23 cellular contexts compared by ENCODE assay signal in the genomic region with DNA sequence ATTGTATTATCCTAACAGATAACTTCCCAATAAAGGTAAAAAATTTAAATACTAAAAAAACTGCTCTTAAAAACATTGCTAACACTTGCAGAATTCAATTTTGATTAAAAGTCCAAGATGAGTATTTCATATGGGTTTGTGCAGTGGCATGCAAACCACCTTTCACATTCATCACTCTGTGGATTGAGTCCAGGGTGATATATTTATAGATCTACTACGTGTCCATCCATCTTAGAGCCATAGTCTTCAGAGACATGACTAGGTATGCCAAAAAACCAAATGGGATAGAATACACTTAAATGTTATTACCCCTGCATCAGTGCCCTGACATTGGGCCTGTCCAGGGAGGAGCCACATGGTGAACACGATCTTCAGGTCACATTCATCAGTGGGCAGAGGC.
DNase-seq lines count a peak whose midpoint lies in the region; ATAC-seq and TF ChIP-seq lines count a peak whose summit lies in the region.
"Had no signal": no experiment of that assay in that cellular context is flagged by ENCODE, and none has a peak within 500 bp of the region (broad histone marks: within the 10 kb centered on the region; RNA-seq: fewer than 3 reads in every experiment).

No MANE protein-coding gene starts in this region.

- DNase-seq in left ventricle myocardium superior (no peak), Right ventricle myocardium inferior (ENCODE audit: missing footprints) (no peak), dorsolateral prefrontal cortex (no peak), substantia nigra (lab: John Stamatoyannopoulos, UW) (no peak), head of caudate nucleus (no peak), left lobe of liver (ENCODE audit: low spot score) (no peak)
- DNase-seq: 8988T; ACHN; AML-193; BE2C; CD4-positive, alpha-beta T cell; CD8-positive, alpha-beta memory T cell; DMS 273 treated with DMSO at 0.1 percent for 48 hours; DMS79; EL; GDM1; GM23248; H7; HCEC 1CT had no signal

- no peaks in the 10 kb centered on the region for H3K27me3 ChIP-seq in dorsolateral prefrontal cortex
- H3K27me3 ChIP-seq: BE2C; BLaER1 treated with 17β-estradiol and CSF1 and Interleukin-3, amounts not matched to agents 10 nM and 100 nM had no signal

- H3K27ac ChIP-seq in dorsolateral prefrontal cortex: peak overlapping the region in 50 of 59 donors; percentile 19 to 99 (median 94)
- peak overlapping the region; percentile 60 for H3K27ac ChIP-seq in substantia nigra (ENCODE audit: low read depth, low read length, poor library complexity, severe bottlenecking)
- H3K27ac ChIP-seq: A549, GM23248 had no signal

- peak; percentile 30 for ATAC-seq in left ventricle myocardium superior
- no peak for ATAC-seq in Right ventricle myocardium inferior
- ATAC-seq in GM19467 (IDR thresholded peaks at IDR 0.05; ENCODE audit: unreplicated experiment): no peak
- ATAC-seq in left lobe of liver: no peak
- ATAC-seq: A549, GM12878 had no signal

- H3K4me3 ChIP-seq in dorsolateral prefrontal cortex: no peak overlapping the region
- H3K4me3 ChIP-seq: A549; BLaER1 treated with 17β-estradiol and CSF1 and Interleukin-3, amounts not matched to agents 10 nM and 100 nM; GM12878; GM23248 had no signal

- TF ChIP-seq CTCF in dorsolateral prefrontal cortex (IDR thresholded peaks at IDR 0.05 in 54 of 56, conservative IDR thresholded peaks at IDR 0.05 in 2 of 56; ENCODE audit: low read depth in 1 of 56, partially characterized antibody in 56 of 56): no peak

- intact Hi-C loops in left ventricle myocardium superior (cut with micrococcal nuclease): no loop called here
- intact Hi-C loops in Right ventricle myocardium inferior (cut with DNase I): no loop called here
- intact Hi-C loops in dorsolateral prefrontal cortex (cut with DNase I): no loop called here
- intact Hi-C loops in head of caudate nucleus (cut with DNase I): no loop called here
